ENCODE assay signal across 21 cellular contexts in the genomic region with DNA sequence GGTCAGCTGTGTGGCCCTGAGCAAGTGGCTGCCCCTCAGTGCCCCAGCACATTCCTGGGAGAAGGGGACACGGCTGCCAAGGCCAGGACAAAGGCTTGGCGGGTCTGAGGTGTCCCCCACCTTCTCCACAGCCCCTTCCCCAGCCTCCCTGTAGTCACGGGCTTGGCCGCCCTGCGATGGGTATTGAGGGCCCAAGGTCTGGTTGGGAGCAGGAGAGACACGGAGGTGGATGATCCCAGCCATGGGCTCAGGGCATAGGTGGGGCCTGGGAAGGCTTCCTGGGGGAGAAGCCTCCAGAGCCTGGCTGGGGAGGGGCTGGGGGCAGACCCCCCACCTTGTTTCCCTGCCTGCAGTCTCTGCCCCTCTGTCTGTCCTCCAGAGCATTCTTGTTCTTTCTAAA. TPM values are rescaled to one million over a fixed set of nuclear protein-coding genes. Genes with fewer than 3 reads are reported as not detected.
DNase-seq lines count a peak whose midpoint lies in the region; ATAC-seq, FAIRE-seq and TF ChIP-seq lines count a peak whose summit lies in the region.
"Had no signal": no experiment of that assay in that cellular context is flagged by ENCODE, and none has a peak within 500 bp of the region (broad histone marks: within the 10 kb centered on the region; RNA-seq: fewer than 3 reads in every experiment).

No MANE protein-coding gene starts in this region.

- H3K27me3 Mint-ChIP-seq in astrocyte (ENCODE audit: low read depth, unreplicated experiment): peaks cover 5% of the 10 kb centered on the region

- H3K27me3 ChIP-seq in BLaER1 (no peaks in the 10 kb centered on the region), H7 (ENCODE audit: control insufficient read depth, insufficient read depth, low read length) (no peaks in the 10 kb centered on the region), astrocyte (ENCODE audit: insufficient read depth, low read length) (no peaks in the 10 kb centered on the region), sigmoid colon (peaks cover 0 to 7% (median 0%) of the 10 kb centered on the region in 3 donors)
- H3K27me3 ChIP-seq: neutrophil had no signal

- DNase-seq in H7: peak; percentile 47
- DNase-seq in astrocyte (ENCODE audit: low read depth): no peak
- DNase-seq in sigmoid colon: peak; percentile 55
- DNase-seq in amniotic stem cell (lab: John Stamatoyannopoulos, UW): no peak
- no peak for DNase-seq in GM19239 (ENCODE audit: insufficient read length, low spot score)
- DNase-seq: activated CD8-positive, alpha-beta memory T cell treated with anti-CD3 and anti-CD28 coated beads, Interleukin-2, amount 50 U/mL, for 4 hours; AML-193; Calu3; left colon; NCI-H1092; NCI-H526; retina; SIG-M5 had no signal

- H3K9me3 ChIP-seq in BLaER1 (peaks cover 15% of the 10 kb centered on the region), astrocyte (ENCODE audit: insufficient read depth, low read depth, low read length) (no peaks in the 10 kb centered on the region), sigmoid colon (no peaks in the 10 kb centered on the region)
- H3K9me3 ChIP-seq: gastroesophageal sphincter, neutrophil had no signal

- no peak overlapping the region for H3K4me3 ChIP-seq in BLaER1
- no peak overlapping the region for H3K4me3 ChIP-seq in H7 (ENCODE audit: insufficient read depth, low read depth, low read length)
- H3K4me3 ChIP-seq in astrocyte (ENCODE audit: insufficient read depth, low read depth, low read length): no peak overlapping the region
- no peak overlapping the region for H3K4me3 ChIP-seq in sigmoid colon
- H3K4me3 ChIP-seq: gastroesophageal sphincter had no signal

- intact Hi-C loops in sigmoid colon (cut with DNase I): no loop called here

- peaks cover 7% of the 10 kb centered on the region for H3K36me3 Mint-ChIP-seq in astrocyte (ENCODE audit: low read depth, unreplicated experiment)

- H3K27ac Mint-ChIP-seq in astrocyte (ENCODE audit: unreplicated experiment): no peak overlapping the region
- H3K27ac Mint-ChIP-seq: activated naive CD4-positive, alpha-beta T cell treated with anti-CD3 and anti-CD28 coated beads for 36 hours had no signal

- peaks cover 5% of the 10 kb centered on the region for H3K4me1 Mint-ChIP-seq in astrocyte (ENCODE audit: low read depth, unreplicated experiment)

- no peaks in the 10 kb centered on the region for H3K79me2 ChIP-seq in astrocyte (ENCODE audit: insufficient read depth, low read length)

- H2AFZ ChIP-seq in astrocyte (ENCODE audit: low read depth, low read length): no peak overlapping the region

- peaks cover 1% of the 10 kb centered on the region for H3K9me3 Mint-ChIP-seq in astrocyte (ENCODE audit: unreplicated experiment)
- H3K9me3 Mint-ChIP-seq: activated naive CD4-positive, alpha-beta T cell treated with anti-CD3 and anti-CD28 coated beads for 36 hours had no signal

- no peak for TF ChIP-seq EP300 in sigmoid colon (IDR thresholded peaks at IDR 0.05)

- H3K4me2 ChIP-seq in BLaER1 (no peak overlapping the region), astrocyte (ENCODE audit: low read length) (no peak overlapping the region)

- no peak for FAIRE-seq in astrocyte (lab: Jason Lieb, UNC)
- FAIRE-seq in GM19239 (lab: Jason Lieb, UNC): no peak
- FAIRE-seq: colon had no signal

- WGBS in sigmoid colon, 2 donors: 90 to 92% methylated on average over 6 of the region's 6 CpGs

- peak overlapping the region; percentile 7; the same call in 1 of the 2 replicates for H3K9ac ChIP-seq in BLaER1
- peak overlapping the region; percentile 31 for H3K9ac ChIP-seq in astrocyte (ENCODE audit: low read length)

- H3K4me3 Mint-ChIP-seq in astrocyte (ENCODE audit: unreplicated experiment): no peak overlapping the region
- H3K4me3 Mint-ChIP-seq: activated naive CD4-positive, alpha-beta T cell treated with anti-CD3 and anti-CD28 coated beads for 36 hours had no signal

- H3K27ac ChIP-seq in BLaER1 (no peak overlapping the region), astrocyte (ENCODE audit: low read depth, low read length) (no peak overlapping the region), sigmoid colon (no peak overlapping the region)
- H3K27ac ChIP-seq: gastroesophageal sphincter had no signal

- TF ChIP-seq CTCF in astrocyte (IDR thresholded peaks at IDR 0.05; ENCODE audit: insufficient read depth, low read depth, low read length): no peak
- TF ChIP-seq CTCF in sigmoid colon (IDR thresholded peaks at IDR 0.05): no peak

- H3K4me1 ChIP-seq in BLaER1 (no peaks in the 10 kb centered on the region), astrocyte (ENCODE audit: insufficient read depth, low read length) (peaks cover 7% of the 10 kb centered on the region), sigmoid colon (no peaks in the 10 kb centered on the region)
- H3K4me1 ChIP-seq: gastroesophageal sphincter had no signal

- no peak for ATAC-seq in HG03108 (IDR thresholded peaks at IDR 0.05; ENCODE audit: unreplicated experiment)
- ATAC-seq: gastroesophageal sphincter, HCT116, left colon had no signal

- H3K36me3 ChIP-seq in BLaER1 (no peaks in the 10 kb centered on the region), H7 (replicated peaks; ENCODE audit: control insufficient read depth, insufficient read depth, low read length) (no peaks in the 10 kb centered on the region), astrocyte (ENCODE audit: insufficient read depth, low read length) (no peaks in the 10 kb centered on the region), sigmoid colon (no peaks in the 10 kb centered on the region)
- H3K36me3 ChIP-seq: gastroesophageal sphincter, neutrophil had no signal

- no peak for TF ChIP-seq POLR2A in sigmoid colon (IDR thresholded peaks at IDR 0.05)

- H4K20me1 ChIP-seq in BLaER1: no peaks in the 10 kb centered on the region
- no peaks in the 10 kb centered on the region for H4K20me1 ChIP-seq in astrocyte (ENCODE audit: insufficient read depth, low read length)

RNA-seq across cellular contexts. Expression of a gene that starts 27.0 kb away (rescaled TPM):
- total RNA-seq in H7 (2014; rRNA removed; shearing (Covaris generic)): 11.6 and 12.3 TPM in 2 replicates
- 0.67 and 1.4 TPM in 2 replicates for total RNA-seq in astrocyte
- total RNA-seq in sigmoid colon: 1 to 10 TPM in 1 of 4 donors, under 1 TPM in 2, not detected in 1; under 0.01 to 1.4 (median 0.14) TPM
- polyA plus RNA-seq in sigmoid colon: 10 to 100 TPM; 31.2 to 71.7 (median 65.5) TPM
- total RNA-seq: activated naive CD4-positive, alpha-beta T cell treated with anti-CD3 and anti-CD28 coated beads for 36 hours; T-helper 2 cell treated with Interferon-gamma antibody and Interleukin-4, amounts not matched to agents 100 ng/mL and 5 ng/mL, for 36 hours had no signal

Comparison
In these comparisons a context has a peak if more than half of its experiments do, and no peak if none do; other contexts are left out.
1. DNase-seq: peak in H7 (single experiment) and sigmoid colon (single experiment); none in astrocyte (single experiment), amniotic stem cell (single experiment) and GM19239 (single experiment).